Comparison of ENCODE assay signal across 17 cellular contexts in the genomic region with DNA sequence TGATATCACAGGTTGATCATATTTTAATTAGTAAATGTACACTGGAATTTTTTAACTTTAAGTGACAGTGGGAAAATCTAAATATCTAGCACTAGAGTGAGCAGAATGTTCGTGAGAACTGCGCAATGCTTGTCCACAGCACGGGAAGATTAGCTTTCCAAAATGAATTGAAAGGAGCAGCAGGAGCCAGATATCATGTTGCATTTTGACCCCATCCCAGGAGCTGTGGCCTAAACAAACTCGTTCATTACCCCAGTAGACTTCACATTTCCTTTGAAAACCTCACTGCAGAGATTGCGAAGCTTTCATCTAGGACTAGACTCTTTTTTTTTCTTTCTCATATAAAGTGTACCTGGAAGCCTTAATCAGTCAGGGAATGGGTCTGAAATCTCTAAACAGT.
"Had no signal": no experiment of that assay in that cellular context is flagged by ENCODE, and none has a peak within 500 bp of the region (broad histone marks: within the 10 kb centered on the region; RNA-seq: fewer than 3 reads in every experiment).

No MANE protein-coding gene starts in this region.

- ATAC-seq: esophagus mucosa; heart right ventricle; naive thymus-derived CD8-positive, alpha-beta T cell; stimulated activated naive B cell treated with anti-CD40 and anti-IgM and Interleukin-4, amounts not matched to agents 10 μg/mL and 1 μg/mL and 100 μg/mL, for 72 hours; stimulated activated naive CD8-positive, alpha-beta T cell treated with anti-CD3 and anti-CD28 coated beads, Interleukin-15, amount 100 ng/mL, for 72 hours; upper lobe of right lung had no signal

- H3K4me3 ChIP-seq: dorsolateral prefrontal cortex, heart right ventricle, sigmoid colon, skin epidermis, testis, tibial nerve, upper lobe of right lung, vagina had no signal

- DNase-seq: dorsolateral prefrontal cortex; effector CD8-positive, alpha-beta T cell; heart right ventricle; hypothalamus; naive thymus-derived CD8-positive, alpha-beta T cell; posterior cingulate gyrus; sigmoid colon; stimulated activated CD4-positive, alpha-beta T cell treated with anti-CD3 and anti-CD28 coated beads, Interleukin-2, amount 100 ng/mL, for 24 hours; stimulated activated CD4-positive, alpha-beta T cell treated with anti-CD3 and anti-CD28 coated beads, Interleukin-4, amount 100 ng/mL, for 4 hours; stimulated activated naive B cell treated with anti-CD40 and anti-IgM and Interleukin-4, amounts not matched to agents 10 μg/mL and 1 μg/mL and 100 μg/mL, for 72 hours; stimulated activated naive CD8-positive, alpha-beta T cell treated with anti-CD3 and anti-CD28 coated beads, Interleukin-15, amount 100 ng/mL, for 72 hours; testis; upper lobe of right lung had no signal
